21 cellular contexts compared by ENCODE assay signal in the genomic region with DNA sequence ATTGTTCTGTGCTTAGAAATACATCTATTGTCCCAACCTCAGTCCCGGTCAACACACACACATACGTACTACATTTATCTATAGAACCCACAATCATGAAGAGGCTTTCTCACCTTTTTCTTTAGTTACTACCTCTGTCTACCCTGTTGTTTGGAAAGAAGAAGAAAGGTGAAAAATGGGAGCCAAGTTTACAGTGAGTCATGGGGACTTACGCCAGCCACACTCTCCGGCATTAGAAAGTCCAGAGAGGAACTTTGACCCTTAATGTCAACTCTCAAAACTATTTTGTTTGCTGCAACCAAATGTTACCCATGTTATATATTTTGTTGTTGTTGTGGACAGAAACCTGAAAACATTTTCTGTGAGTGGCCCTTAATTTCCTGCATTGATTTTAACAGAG.
"Had no signal": no experiment of that assay in that cellular context is flagged by ENCODE, and none has a peak within 500 bp of the region (broad histone marks: within the 10 kb centered on the region; RNA-seq: fewer than 3 reads in every experiment).

No MANE protein-coding gene starts in this region.

- H3K4me1 ChIP-seq: testis had no signal

- H3K9me3 ChIP-seq: gastrocnemius medialis, psoas muscle, sigmoid colon, stomach, testis had no signal

- H3K27me3 ChIP-seq: gastrocnemius medialis, heart left ventricle, sigmoid colon, stomach, testis had no signal

- DNase-seq: activated CD4-positive, alpha-beta T cell treated with anti-CD3 and anti-CD28 coated beads, Interleukin-2, amount 10 ng/mL, durations not matched to agents 24 days and 14 days; activated CD4-positive, CD25-positive, alpha-beta regulatory T cell; activated CD8-positive, alpha-beta memory T cell treated with anti-CD3 and anti-CD28 coated beads, Interleukin-2, amount 50 U/mL, for 4 hours; activated CD8-positive, alpha-beta T cell treated with anti-CD3 and anti-CD28 coated beads, Interleukin-2, amount 10 ng/mL, durations not matched to agents 7 days and 5 days; activated effector memory CD4-positive, alpha-beta T cell treated with anti-CD3 and anti-CD28 coated beads, Interleukin-2, amount 50 U/mL, for 16 hours; activated T-cell treated with anti-CD3 and anti-CD28 coated beads, Interleukin-2, amount 50 U/mL, for 48 hours; amniotic stem cell; central memory CD4-positive, alpha-beta T cell; gastrocnemius medialis; heart left ventricle; immature natural killer cell; psoas muscle; sigmoid colon; stimulated activated CD4-positive, alpha-beta T cell treated with anti-CD3 and anti-CD28 coated beads, Interleukin-1b, Interleukin-23, amount 100 ng/mL, for 48 hours; stomach; T-helper 2 cell; testis had no signal

- ATAC-seq: activated CD8-positive, alpha-beta T cell treated with anti-CD3 and anti-CD28 coated beads, Interleukin-2, amount 10 ng/mL, durations not matched to agents 7 days and 5 days; activated naive CD4-positive, alpha-beta T cell treated with anti-CD3 and anti-CD28 coated beads, Interleukin-2, amount 50 U/mL, for 72 hours; gastrocnemius medialis; heart left ventricle had no signal

- H3K27ac ChIP-seq: coronary artery, gastrocnemius medialis, heart left ventricle, psoas muscle, sigmoid colon, testis had no signal

- FAIRE-seq: TTC549 had no signal

- H3K4me3 ChIP-seq: coronary artery, gastrocnemius medialis, heart left ventricle, lung, psoas muscle, sigmoid colon, stomach, testis had no signal
